ENCODE assay signal across 19 cellular contexts in the genomic region with DNA sequence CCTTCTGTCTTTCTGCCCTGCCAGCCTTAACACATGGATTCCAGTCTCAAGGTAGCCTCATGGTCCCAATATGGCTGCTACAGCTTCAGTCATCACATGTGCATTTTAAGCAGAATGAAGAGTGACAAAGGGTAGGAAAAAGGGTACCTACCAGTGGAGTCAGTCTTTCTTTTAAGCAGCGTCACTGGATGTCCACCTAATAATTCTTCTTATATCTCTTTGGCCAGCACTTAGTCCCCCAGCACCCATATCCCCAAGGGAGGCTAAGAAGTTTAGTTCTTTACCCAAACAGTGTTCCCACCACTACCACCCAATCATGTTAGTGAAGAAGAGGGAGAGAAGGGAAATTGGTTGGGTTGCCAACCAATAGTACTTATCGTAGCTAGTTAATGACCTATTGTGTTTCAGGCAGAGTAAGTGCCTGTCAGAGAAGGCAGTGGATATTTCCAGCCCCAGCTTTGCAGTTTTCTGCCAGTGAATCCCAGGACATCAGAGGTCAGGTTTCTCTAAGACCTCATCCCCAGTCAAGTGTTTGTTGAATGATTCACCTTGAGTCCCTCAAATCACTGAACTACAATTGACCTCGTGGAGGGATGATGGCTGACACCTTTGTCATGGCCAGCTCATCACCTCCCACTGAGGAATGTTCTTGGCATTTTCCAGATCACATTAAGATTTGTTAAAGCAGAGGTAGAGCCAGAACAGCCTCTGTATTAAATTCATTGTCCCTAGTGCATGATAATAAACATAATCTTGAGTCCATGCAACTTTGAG.
DNase-seq lines count a peak whose midpoint lies in the region; TF ChIP-seq lines count a peak whose summit lies in the region.
"Had no signal": no experiment of that assay in that cellular context is flagged by ENCODE, and none has a peak within 500 bp of the region (broad histone marks: within the 10 kb centered on the region; RNA-seq: fewer than 3 reads in every experiment).

No MANE protein-coding gene starts in this region.

- peaks cover 32% of the 10 kb centered on the region for H3K36me3 Mint-ChIP-seq in T-helper 2 cell treated with Interferon-gamma antibody and Interleukin-4, amounts not matched to agents 5 μg/mL and 100 μg/mL, for 36 hours (ENCODE audit: low read depth)

- DNase-seq in AG04450 (ENCODE audit: low read depth, low spot score) (no peak), HPDE6-E6E7 (ENCODE audit: extremely low spot score) (peak; percentile 87), amniotic epithelial cell (ENCODE audit: low read depth) (peak; percentile 86), islet precursor cell (peak; percentile 87), NCI-H446 (lab: John Stamatoyannopoulos, UW) (no peak), AML-193 (lab: John Stamatoyannopoulos, UW) (no peak)
- DNase-seq in activated T-cell treated with anti-CD3 and anti-CD28 coated beads, Interleukin-2, amount 50 U/mL, for 48 hours, result no peak
- no peak for DNase-seq in T-helper 2 cell treated with Interferon-gamma antibody and Interleukin-4, amounts not matched to agents 5 μg/mL and 100 μg/mL, for 36 hours (ENCODE audit: low spot score)
- DNase-seq: activated CD4-positive, alpha-beta T cell treated with anti-CD3 and anti-CD28 coated beads for 36 hours; C1 segment of cervical spinal cord; effector CD8-positive, alpha-beta T cell; left cardiac atrium; NCI-H2171; stimulated activated naive CD4-positive, alpha-beta T cell treated with Interleukin-2 at 50 U/mL for 16 hours; uterus had no signal

- H3K4me3 ChIP-seq in AG04450 (ENCODE audit: low read depth, low read length), result no peak overlapping the region
- H3K4me3 ChIP-seq: GM23338, right atrium auricular region, uterus had no signal

- no peak overlapping the region for H3K27ac Mint-ChIP-seq in T-helper 2 cell treated with Interferon-gamma antibody and Interleukin-4, amounts not matched to agents 5 μg/mL and 100 μg/mL, for 36 hours
- H3K27ac Mint-ChIP-seq: activated CD4-positive, alpha-beta T cell treated with anti-CD3 and anti-CD28 coated beads for 36 hours; brain; GM23338; T-helper 1 cell treated with Interleukin-12 subunit alpha and Interleukin-12 subunit beta and Interleukin-4 antibody, amounts not matched to agents 30 μg/mL and 1 μg/mL, for 36 hours had no signal

- peaks cover 12% of the 10 kb centered on the region for H3K9me3 Mint-ChIP-seq in T-helper 2 cell treated with Interferon-gamma antibody and Interleukin-4, amounts not matched to agents 5 μg/mL and 100 μg/mL, for 36 hours

- H3K4me3 Mint-ChIP-seq in T-helper 2 cell treated with Interferon-gamma antibody and Interleukin-4, amounts not matched to agents 5 μg/mL and 100 μg/mL, for 36 hours, result no peak overlapping the region
- H3K4me3 Mint-ChIP-seq: activated CD4-positive, alpha-beta T cell treated with anti-CD3 and anti-CD28 coated beads for 36 hours; brain; GM23338; T-helper 1 cell treated with Interleukin-12 subunit alpha and Interleukin-12 subunit beta and Interleukin-4 antibody, amounts not matched to agents 30 μg/mL and 1 μg/mL, for 36 hours had no signal

- H3K27me3 ChIP-seq in AG04450 (ENCODE audit: control insufficient read depth, insufficient read depth, low read length), result no peaks in the 10 kb centered on the region
- H3K27me3 ChIP-seq: right atrium auricular region, uterus had no signal

- no peaks in the 10 kb centered on the region for H3K9me3 ChIP-seq in AG04450 (ENCODE audit: control insufficient read depth, insufficient read depth, low read length)
- H3K9me3 ChIP-seq: right atrium auricular region, uterus had no signal

- no peak for TF ChIP-seq CTCF in AG04450 (IDR thresholded peaks at IDR 0.05; ENCODE audit: low read depth, low read length)

- H3K4me1 Mint-ChIP-seq in T-helper 2 cell treated with Interferon-gamma antibody and Interleukin-4, amounts not matched to agents 5 μg/mL and 100 μg/mL, for 36 hours (ENCODE audit: low read depth), result peaks cover 18% of the 10 kb centered on the region
- H3K4me1 Mint-ChIP-seq: GM23338 had no signal

- H3K27ac ChIP-seq in AG04450 (ENCODE audit: low read depth, low read length), result peak overlapping the region; percentile 34
- H3K27ac ChIP-seq: right atrium auricular region, uterus had no signal

- H3K27me3 Mint-ChIP-seq in T-helper 2 cell treated with Interferon-gamma antibody and Interleukin-4, amounts not matched to agents 5 μg/mL and 100 μg/mL, for 36 hours (ENCODE audit: low read depth), result no peaks in the 10 kb centered on the region
- H3K27me3 Mint-ChIP-seq: activated CD4-positive, alpha-beta T cell treated with anti-CD3 and anti-CD28 coated beads for 36 hours had no signal

- POLR2A ChIA-PET in AG04450 (lab: Yijun Ruan, JAX), result no interaction called here

- CTCF ChIA-PET in AG04450 (lab: Charles Lee), result no interaction called here

Comparison
In these comparisons a context has a peak if more than half of its experiments do, and no peak if none do; other contexts are left out.
1. DNase-seq: peak in HPDE6-E6E7 (single experiment), amniotic epithelial cell (single experiment) and islet precursor cell (single experiment); none in AG04450 (single experiment), activated T-cell treated with anti-CD3 and anti-CD28 coated beads, Interleukin-2, amount 50 U/mL, for 48 hours (0 of 2), NCI-H446 (0 of 2), AML-193 (0 of 2) and T-helper 2 cell treated with Interferon-gamma antibody and Interleukin-4, amounts not matched to agents 5 μg/mL and 100 μg/mL, for 36 hours (single experiment).